In the genomic region with DNA sequence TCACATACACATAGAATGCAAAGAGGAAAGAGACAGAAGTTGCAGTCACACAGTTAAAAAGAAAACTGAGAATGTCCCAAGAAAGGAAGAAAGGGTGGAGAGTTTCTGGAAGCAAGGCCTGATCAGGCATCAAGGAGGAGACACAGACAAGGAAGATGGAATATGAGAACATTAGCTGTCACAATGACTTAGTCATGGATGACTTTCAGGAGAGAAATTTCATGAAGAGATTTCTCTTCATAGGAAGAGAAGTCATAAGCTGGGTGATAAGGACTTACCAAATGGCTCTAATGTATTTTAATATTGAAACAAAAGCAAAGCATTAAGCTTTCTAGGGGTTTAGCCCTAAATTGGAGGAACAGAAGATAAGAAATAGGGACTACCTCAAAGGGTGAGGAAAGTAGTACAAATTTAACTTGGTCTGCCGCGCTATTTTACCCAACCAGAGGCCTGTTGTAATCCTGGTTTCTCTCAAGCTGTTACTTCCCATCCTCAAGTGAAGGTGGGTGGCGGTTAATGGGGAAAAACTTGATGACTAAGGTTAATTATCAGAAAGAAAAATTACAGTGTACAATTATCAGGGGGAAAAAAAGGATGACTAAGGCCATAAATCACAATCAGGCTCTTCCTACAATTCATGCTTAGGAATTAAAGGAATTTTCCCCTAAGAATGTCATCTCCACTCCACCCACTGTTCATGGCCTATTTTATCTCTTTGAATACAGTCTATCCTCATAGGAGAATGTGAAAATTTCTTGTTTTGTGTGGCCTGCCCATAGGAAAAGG, we compare ENCODE assay signal across 16 cellular contexts.
A peak's percentile ranks its signal among the peaks of the same experiment; 100 is the strongest.
DNase-seq lines count a peak whose midpoint lies in the region; ATAC-seq and TF ChIP-seq lines count a peak whose summit lies in the region.
"Had no signal": no experiment of that assay in that cellular context is flagged by ENCODE, and none has a peak within 500 bp of the region (broad histone marks: within the 10 kb centered on the region; RNA-seq: fewer than 3 reads in every experiment).

No MANE protein-coding gene starts in this region.

- H3K9me3 Mint-ChIP-seq in type B pancreatic cell = peaks cover 5% of the 10 kb centered on the region

- CTCF ChIA-PET in HCT116 (lab: Charles Lee) = interaction anchor here (0.8 kb wide), 1 partner anchor 178 kb away, joined by 4 read pairs; no protein-coding TSS in a partner anchor

- H4K20me1 ChIP-seq in HCT116 (ENCODE audit: insufficient read depth) = no peaks in the 10 kb centered on the region

- TF ChIP-seq POLR2A in HCT116 (IDR thresholded peaks at IDR 0.05; ENCODE audit: borderline replicate concordance, extremely low read depth, insufficient read depth, insufficient read length) = no peak

- intact Hi-C loops in HCT116 (cut with micrococcal nuclease) = no loop called here

- H3K4me1 Mint-ChIP-seq in type B pancreatic cell (ENCODE audit: unreplicated experiment) = peaks cover 21% of the 10 kb centered on the region
- H3K4me1 Mint-ChIP-seq: activated naive CD4-positive, alpha-beta T cell treated with anti-CD3 and anti-CD28 coated beads, Interleukin-2, amount 50 U/mL, for 24 hours; naive thymus-derived CD8-positive, alpha-beta T cell had no signal

- peak overlapping the region; percentile 28 for H3K4me2 ChIP-seq in HCT116 (ENCODE audit: low read length)

- no peaks in the 10 kb centered on the region for H3K36me3 Mint-ChIP-seq in type B pancreatic cell
- H3K36me3 Mint-ChIP-seq: activated naive CD4-positive, alpha-beta T cell treated with anti-CD3 and anti-CD28 coated beads, Interleukin-2, amount 50 U/mL, for 24 hours; naive thymus-derived CD8-positive, alpha-beta T cell had no signal

- ATAC-seq in HCT116 = no peak
- peak; percentile 64 for ATAC-seq in SK-N-SH treated with all-trans-retinoic acid at 6 μM for 48 hours
- ATAC-seq: gastroesophageal sphincter; naive thymus-derived CD8-positive, alpha-beta T cell had no signal

- no peak for TF ChIP-seq CTCF in HCT116 (IDR thresholded peaks at IDR 0.05 in 2 of 3, conservative IDR thresholded peaks at IDR 0.05 in 1 of 3; ENCODE audit: borderline replicate concordance in 1 of 3, insufficient read depth in 1 of 3, low read depth in 2 of 3, low read length in 2 of 3)
- TF ChIP-seq CTCF in fibroblast of the aortic adventitia (IDR thresholded peaks at IDR 0.05; ENCODE audit: insufficient read depth, low read length) = no peak
- no peak for TF ChIP-seq CTCF in type B pancreatic cell (conservative IDR thresholded peaks at IDR 0.05)

- no peaks in the 10 kb centered on the region for H3K36me3 ChIP-seq in HCT116 (ENCODE audit: control insufficient read depth in 1 of 2, insufficient read depth in 2 of 2, low read length in 2 of 2)
- H3K36me3 ChIP-seq: gastroesophageal sphincter, thoracic aorta had no signal

- no peaks in the 10 kb centered on the region for H3K27me3 ChIP-seq in HCT116 (ENCODE audit: insufficient read depth, low read length)
- H3K27me3 ChIP-seq: gastroesophageal sphincter had no signal

- no TSS peak for BruUV-seq in HCT116 (replicated peaks; lab: Mats Ljungman, UMichigan)

- peaks cover 0 to 25% of the 10 kb centered on the region in 2 experiments; a peak in 2 of 4 replicates for H3K4me1 ChIP-seq in HCT116 (ENCODE audit: control insufficient read depth in 1 of 2, insufficient read depth in 2 of 2, low read length in 2 of 2)
- H3K4me1 ChIP-seq: gastroesophageal sphincter had no signal

- H3K4me3 Mint-ChIP-seq in type B pancreatic cell = peak overlapping the region; percentile 53
- H3K4me3 Mint-ChIP-seq: activated naive CD4-positive, alpha-beta T cell treated with anti-CD3 and anti-CD28 coated beads, Interleukin-2, amount 50 U/mL, for 24 hours; naive thymus-derived CD8-positive, alpha-beta T cell had no signal

- peak overlapping the region; percentile 45 for H3K27ac Mint-ChIP-seq in type B pancreatic cell
- H3K27ac Mint-ChIP-seq: activated naive CD4-positive, alpha-beta T cell treated with anti-CD3 and anti-CD28 coated beads, Interleukin-2, amount 50 U/mL, for 24 hours; naive thymus-derived CD8-positive, alpha-beta T cell had no signal

- no peaks in the 10 kb centered on the region; a peak in 1 of 4 replicates for H3K9me3 ChIP-seq in HCT116 (ENCODE audit: control insufficient read depth in 1 of 2, insufficient read depth in 1 of 2, low read depth in 1 of 2, low read length in 2 of 2)
- H3K9me3 ChIP-seq: Caco-2, gastroesophageal sphincter, thoracic aorta had no signal

- H3K79me2 ChIP-seq in HCT116 (ENCODE audit: insufficient read depth, low read length) = no peaks in the 10 kb centered on the region

- no peak for TF ChIP-seq RAD21 in HCT116 (IDR thresholded peaks at IDR 0.05; ENCODE audit: low read depth)

- peaks cover 4% of the 10 kb centered on the region; the same call in 1 of the 2 replicates for H3K9me2 ChIP-seq in HCT116 (ENCODE audit: insufficient read depth)

- POLR2A ChIA-PET in HCT116 (lab: Charles Lee) = no interaction called here

- H3K4me3 ChIP-seq in HCT116 (replicated peaks in 1 of 2; ENCODE audit: low read depth in 1 of 2, low read length in 2 of 2) (no peak overlapping the region), fibroblast of the aortic adventitia (ENCODE audit: low read depth, low read length) (no peak overlapping the region)
- H3K4me3 ChIP-seq: gastroesophageal sphincter, thoracic aorta had no signal

- no peak overlapping the region for H3K9ac ChIP-seq in HCT116 (ENCODE audit: low read length)

- peak overlapping the region; percentile 32 for H2AFZ ChIP-seq in HCT116 (ENCODE audit: low read depth, low read length, poor library complexity, severe bottlenecking)

- no peak overlapping the region for H3K27ac ChIP-seq in HCT116 (ENCODE audit: low read depth, low read length)
- H3K27ac ChIP-seq: gastroesophageal sphincter, thoracic aorta had no signal

- no peak for DNase-seq in HCT116 (ENCODE audit: low read depth, low spot score)
- peak; percentile 88 for DNase-seq in fibroblast of the aortic adventitia (ENCODE audit: low read depth)
- no peak for DNase-seq in type B pancreatic cell (ENCODE audit: extremely low spot score, unreplicated experiment)
- no peak for DNase-seq in cerebellar nuclear complex (lab: John Stamatoyannopoulos, UW)
- no peak for DNase-seq in DMS153 (lab: John Stamatoyannopoulos, UW)
- no peak for DNase-seq in activated T-cell treated with anti-CD3 and anti-CD28 coated beads, Interleukin-2, amount 50 U/mL, for 48 hours
- DNase-seq: Caco-2; naive thymus-derived CD8-positive, alpha-beta T cell; NCI-H1105 treated with DMSO at 0.1 percent for 48 hours; NCI-H446 treated with DMSO at 0.1 percent for 48 hours; Right ventricle myocardium superior; small intestine had no signal

- RAD21 ChIA-PET in HCT116 (lab: Charles Lee; ENCODE audit: low non-redundant PET in 1 of 2, low total read pairs in 2 of 2, uncharacterized antibody in 2 of 2, unreplicated experiment in 2 of 2) = no interaction called here

- no peaks in the 10 kb centered on the region for H3K27me3 Mint-ChIP-seq in type B pancreatic cell
- H3K27me3 Mint-ChIP-seq: activated naive CD4-positive, alpha-beta T cell treated with anti-CD3 and anti-CD28 coated beads, Interleukin-2, amount 50 U/mL, for 24 hours had no signal

TF ChIP-seq in HCT116, 20 proteins besides CTCF, POLR2A, EP300 and RAD21 (continues in another document):
- TF ChIP-seq, protein P1, sequence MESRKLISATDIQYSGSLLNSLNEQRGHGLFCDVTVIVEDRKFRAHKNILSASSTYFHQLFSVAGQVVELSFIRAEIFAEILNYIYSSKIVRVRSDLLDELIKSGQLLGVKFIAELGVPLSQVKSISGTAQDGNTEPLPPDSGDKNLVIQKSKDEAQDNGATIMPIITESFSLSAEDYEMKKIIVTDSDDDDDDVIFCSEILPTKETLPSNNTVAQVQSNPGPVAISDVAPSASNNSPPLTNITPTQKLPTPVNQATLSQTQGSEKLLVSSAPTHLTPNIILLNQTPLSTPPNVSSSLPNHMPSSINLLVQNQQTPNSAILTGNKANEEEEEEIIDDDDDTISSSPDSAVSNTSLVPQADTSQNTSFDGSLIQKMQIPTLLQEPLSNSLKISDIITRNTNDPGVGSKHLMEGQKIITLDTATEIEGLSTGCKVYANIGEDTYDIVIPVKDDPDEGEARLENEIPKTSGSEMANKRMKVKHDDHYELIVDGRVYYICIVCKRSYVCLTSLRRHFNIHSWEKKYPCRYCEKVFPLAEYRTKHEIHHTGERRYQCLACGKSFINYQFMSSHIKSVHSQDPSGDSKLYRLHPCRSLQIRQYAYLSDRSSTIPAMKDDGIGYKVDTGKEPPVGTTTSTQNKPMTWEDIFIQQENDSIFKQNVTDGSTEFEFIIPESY (IDR thresholded peaks at IDR 0.05; ENCODE audit: extremely low read depth, insufficient replicate concordance, low read length) = no peak
- TF ChIP-seq FOSL1 (IDR thresholded peaks at IDR 0.05; ENCODE audit: low read depth) = no peak
- TF ChIP-seq POLR2AphosphoS5 (IDR thresholded peaks at IDR 0.05; ENCODE audit: low read depth, low read length) = no peak
- TF ChIP-seq CEBPB (IDR thresholded peaks at IDR 0.05; ENCODE audit: low read depth) = no peak
- no peak for TF ChIP-seq EZH2 (IDR thresholded peaks at IDR 0.05)
- TF ChIP-seq SP1 (IDR thresholded peaks at IDR 0.05; ENCODE audit: low read depth) = no peak
- TF ChIP-seq SIN3A (IDR thresholded peaks at IDR 0.05; ENCODE audit: low read depth) = no peak

TF ChIP-seq in SK-N-SH treated with all-trans-retinoic acid at 6 μM for 48 hours, 23 proteins besides CTCF, POLR2A, EP300 and RAD21 (continues in another document):
- TF ChIP-seq, protein P2, sequence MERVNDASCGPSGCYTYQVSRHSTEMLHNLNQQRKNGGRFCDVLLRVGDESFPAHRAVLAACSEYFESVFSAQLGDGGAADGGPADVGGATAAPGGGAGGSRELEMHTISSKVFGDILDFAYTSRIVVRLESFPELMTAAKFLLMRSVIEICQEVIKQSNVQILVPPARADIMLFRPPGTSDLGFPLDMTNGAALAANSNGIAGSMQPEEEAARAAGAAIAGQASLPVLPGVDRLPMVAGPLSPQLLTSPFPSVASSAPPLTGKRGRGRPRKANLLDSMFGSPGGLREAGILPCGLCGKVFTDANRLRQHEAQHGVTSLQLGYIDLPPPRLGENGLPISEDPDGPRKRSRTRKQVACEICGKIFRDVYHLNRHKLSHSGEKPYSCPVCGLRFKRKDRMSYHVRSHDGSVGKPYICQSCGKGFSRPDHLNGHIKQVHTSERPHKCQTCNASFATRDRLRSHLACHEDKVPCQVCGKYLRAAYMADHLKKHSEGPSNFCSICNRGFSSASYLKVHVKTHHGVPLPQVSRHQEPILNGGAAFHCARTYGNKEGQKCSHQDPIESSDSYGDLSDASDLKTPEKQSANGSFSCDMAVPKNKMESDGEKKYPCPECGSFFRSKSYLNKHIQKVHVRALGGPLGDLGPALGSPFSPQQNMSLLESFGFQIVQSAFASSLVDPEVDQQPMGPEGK (CRISPR knock-in tag; IDR thresholded peaks at IDR 0.05; ENCODE audit: borderline replicate concordance) = 0 out of 2 replicates have a peak, but pooled peaks have one; percentile 36
- no peak for TF ChIP-seq RARB (CRISPR knock-in tag; IDR thresholded peaks at IDR 0.05)
